ENCODE assay signal across 14 cellular contexts in genomic region chr6:46184114-46184513, GRCh38. TPM values are rescaled to one million over a fixed set of nuclear protein-coding genes. Genes with fewer than 3 reads are reported as not detected.
A peak's percentile ranks its signal among the peaks of the same experiment; 100 is the strongest.
DNase-seq lines count a peak whose midpoint lies in the region; ATAC-seq and TF ChIP-seq lines count a peak whose summit lies in the region.
"Had no signal": no experiment of that assay in that cellular context is flagged by ENCODE, and none has a peak within 500 bp of the region (broad histone marks: within the 10 kb centered on the region; RNA-seq: fewer than 3 reads in every experiment).

No MANE protein-coding gene starts in this region.

- TF ChIP-seq CTCF in endodermal cell (conservative IDR thresholded peaks at IDR 0.05) (peak; percentile 26), progenitor cell of endocrine pancreas (IDR thresholded peaks at IDR 0.05; ENCODE audit: unreplicated experiment) (no peak), Calu3 (IDR thresholded peaks at IDR 0.05; ENCODE audit: unreplicated experiment) (no peak)

- H3K27me3 Mint-ChIP-seq in endodermal cell (ENCODE audit: insufficient read depth) (peaks cover 11% of the 10 kb centered on the region), progenitor cell of endocrine pancreas (peaks cover 9% of the 10 kb centered on the region), Calu3 (ENCODE audit: unreplicated experiment) (peaks cover 53% of the 10 kb centered on the region)

- no peak overlapping the region for H3K4me3 ChIP-seq in endodermal cell (ENCODE audit: low read length)
- H3K4me3 ChIP-seq: smooth muscle cell had no signal

- no peaks in the 10 kb centered on the region for H3K4me1 ChIP-seq in endodermal cell (ENCODE audit: control insufficient read depth, insufficient read depth, low read length)

- BruUV-seq in Calu3 (replicated peaks; lab: Mats Ljungman, UMichigan) = no TSS peak

- DNase-seq in Daoy (ENCODE audit: low read depth) = peak; percentile 86
- peak; percentile 5 for DNase-seq in NCI-H69 (lab: John Stamatoyannopoulos, UW)
- no peak for DNase-seq in endodermal cell
- peak; percentile 76 for DNase-seq in non-pigmented ciliary epithelial cell (ENCODE audit: low read depth)
- no peak for DNase-seq in progenitor cell of endocrine pancreas (ENCODE audit: low spot score, unreplicated experiment)
- no peak for DNase-seq in Calu3
- no peak for DNase-seq in NCI-H774 (lab: John Stamatoyannopoulos, UW)
- DNase-seq: activated T-cell treated with anti-CD3 and anti-CD28 coated beads, Interleukin-2, amount 50 U/mL, for 24 hours; CD4-positive, alpha-beta memory T cell; NCI-H1930; stimulated activated CD8-positive, alpha-beta memory T cell treated with anti-CD3 and anti-CD28 coated beads, Interleukin-4, amount 100 ng/mL, for 48 hours; WERI-Rb-1 had no signal

- H3K9me3 Mint-ChIP-seq in endodermal cell (no peaks in the 10 kb centered on the region), progenitor cell of endocrine pancreas (ENCODE audit: low read depth) (no peaks in the 10 kb centered on the region), Calu3 (ENCODE audit: low read depth, unreplicated experiment) (no peaks in the 10 kb centered on the region)
- H3K9me3 Mint-ChIP-seq: activated T-cell treated with anti-CD3 and anti-CD28 coated beads, Interleukin-2, amount 50 U/mL, for 24 hours; CD4-positive, alpha-beta memory T cell had no signal

- H3K36me3 ChIP-seq in endodermal cell (ENCODE audit: control insufficient read depth, insufficient read depth, low read length) = no peaks in the 10 kb centered on the region
- H3K36me3 ChIP-seq: WERI-Rb-1 had no signal

- H3K4me1 Mint-ChIP-seq in endodermal cell (no peaks in the 10 kb centered on the region), progenitor cell of endocrine pancreas (ENCODE audit: low read depth) (peaks cover 4% of the 10 kb centered on the region), Calu3 (ENCODE audit: low read depth, unreplicated experiment) (peaks cover 19% of the 10 kb centered on the region)
- H3K4me1 Mint-ChIP-seq: CD4-positive, alpha-beta memory T cell had no signal

- H3K9me3 ChIP-seq in endodermal cell (ENCODE audit: control insufficient read depth, low read length) = no peaks in the 10 kb centered on the region

- ATAC-seq in HG03025 (IDR thresholded peaks at IDR 0.05; ENCODE audit: low FRiP score, unreplicated experiment) = no peak

- H3K27ac ChIP-seq in endodermal cell (ENCODE audit: low read depth, low read length) = no peak overlapping the region
- H3K27ac ChIP-seq: WERI-Rb-1 had no signal

- WGBS in endodermal cell (ENCODE audit: insufficient coverage in 1 of 2, insufficient read length in 1 of 2), 2 experiments = 77 to 88% methylated on average over 2 to 4 of the region's 4 CpGs

- H3K36me3 Mint-ChIP-seq in endodermal cell (ENCODE audit: low read depth) = no peaks in the 10 kb centered on the region
- no peaks in the 10 kb centered on the region for H3K36me3 Mint-ChIP-seq in progenitor cell of endocrine pancreas (ENCODE audit: insufficient read depth)
- H3K36me3 Mint-ChIP-seq in Calu3 (ENCODE audit: insufficient read depth, unreplicated experiment) = no peaks in the 10 kb centered on the region
- H3K36me3 Mint-ChIP-seq: CD4-positive, alpha-beta memory T cell had no signal

- CTCF ChIA-PET in Calu3 (lab: Charles Lee) = interaction anchor here (0.5 kb wide), 1 partner anchor 1127 kb away, joined by 3 read pairs; no protein-coding TSS in a partner anchor

- H3K4me3 Mint-ChIP-seq in endodermal cell = no peak overlapping the region
- no peak overlapping the region for H3K4me3 Mint-ChIP-seq in progenitor cell of endocrine pancreas (ENCODE audit: low read depth)
- no peak overlapping the region for H3K4me3 Mint-ChIP-seq in Calu3 (ENCODE audit: low read depth, unreplicated experiment)
- H3K4me3 Mint-ChIP-seq: activated T-cell treated with anti-CD3 and anti-CD28 coated beads, Interleukin-2, amount 50 U/mL, for 24 hours; CD4-positive, alpha-beta memory T cell had no signal

- H3K27ac Mint-ChIP-seq in endodermal cell = no peak overlapping the region
- H3K27ac Mint-ChIP-seq in progenitor cell of endocrine pancreas = no peak overlapping the region
- no peak overlapping the region for H3K27ac Mint-ChIP-seq in Calu3 (ENCODE audit: unreplicated experiment)
- H3K27ac Mint-ChIP-seq: activated T-cell treated with anti-CD3 and anti-CD28 coated beads, Interleukin-2, amount 50 U/mL, for 24 hours; CD4-positive, alpha-beta memory T cell had no signal

- peaks cover 9% of the 10 kb centered on the region for H3K27me3 ChIP-seq in endodermal cell (ENCODE audit: control insufficient read depth, insufficient read depth, low read length, poor library complexity, severe bottlenecking)

- intact Hi-C loops in Calu3 (cut with micrococcal nuclease; ENCODE audit: unreplicated experiment) = no loop called here

- H3K9ac ChIP-seq in endodermal cell (ENCODE audit: extremely low read depth, low read length, poor library complexity, severe bottlenecking) = no peak overlapping the region

RNA-seq across cellular contexts. Expression of gene ENPP5, which starts 13.3 kb away (rescaled TPM):
- total RNA-seq in Daoy (2014; rRNA removed; shearing (Covaris generic)) = 1.3 and 2.5 TPM in 2 replicates
- total RNA-seq in endodermal cell (10 to 100 TPM in 1 of 2 donors, 1 to 10 TPM in 1; 9.0 to 12.9 TPM), progenitor cell of endocrine pancreas (13.4 and 13.6 TPM in 2 replicates), Calu3 (2022) (17.3 and 18.7 TPM in 2 replicates)
- 3.3 TPM for polyA plus RNA-seq in endodermal cell (2013, experiment 1 of 2)
- polyA plus RNA-seq in endodermal cell (2013, experiment 2 of 2) = 3.2 TPM

RNA-seq across cellular contexts. Expression of gene ENPP4, which starts 54.3 kb away (rescaled TPM):
- total RNA-seq in Daoy (2014; rRNA removed; shearing (Covaris generic)) = 18.7 and 19.6 TPM in 2 replicates
- total RNA-seq in endodermal cell (1 to 10 TPM; 3.5 to 7.2 TPM), progenitor cell of endocrine pancreas (11.5 and 11.9 TPM in 2 replicates), Calu3 (2022) (16.7 and 17.2 TPM in 2 replicates)
- polyA plus RNA-seq in endodermal cell (2013, experiment 1 of 2) = 6.3 TPM
- 6.3 TPM for polyA plus RNA-seq in endodermal cell (2013, experiment 2 of 2)

Comparison
In these comparisons a context has a peak if more than half of its experiments do, and no peak if none do; other contexts are left out.
1. DNase-seq: peak in Daoy (single experiment), NCI-H69 (single experiment) and non-pigmented ciliary epithelial cell (single experiment); none in endodermal cell (single experiment), progenitor cell of endocrine pancreas (single experiment), Calu3 (single experiment) and NCI-H774 (single experiment).